14 cellular contexts compared by ENCODE assay signal in genomic region chr4:98343640-98344039, GRCh38.
DNase-seq lines count a peak whose midpoint lies in the region; ATAC-seq and TF ChIP-seq lines count a peak whose summit lies in the region.
"Had no signal": no experiment of that assay in that cellular context is flagged by ENCODE, and none has a peak within 500 bp of the region (broad histone marks: within the 10 kb centered on the region; RNA-seq: fewer than 3 reads in every experiment).

No MANE protein-coding gene starts in this region.

- H3K36me3 ChIP-seq in mucosa of descending colon (ENCODE audit: low read depth) = no peaks in the 10 kb centered on the region

- no peak overlapping the region for H3K4me3 ChIP-seq in AG10803 (ENCODE audit: low read length)
- H3K4me3 ChIP-seq in mucosa of descending colon = no peak overlapping the region

- H3K4me1 ChIP-seq in mucosa of descending colon (ENCODE audit: low read depth) = no peaks in the 10 kb centered on the region

- intact Hi-C loops in mucosa of descending colon (cut with DNase I, micrococcal nuclease) = no loop called here
- intact Hi-C loops in posterior vena cava (cut with DNase I) = no loop called here

- DNase-seq in AG10803 (ENCODE audit: low read depth) (peak; percentile 12), EL (peak; percentile 10), fibroblast of peridontal ligament (ENCODE audit: extremely low read depth) (peak; percentile 41), NCI-H2227 treated with DMSO at 0.1 percent for 48 hours (lab: John Stamatoyannopoulos, UW) (no peak), superior temporal gyrus (ENCODE audit: extremely low spot score) (no peak), mucosa of descending colon (no peak), posterior vena cava (ENCODE audit: low spot score) (no peak)
- DNase-seq: 8988T; CD4-positive, alpha-beta memory T cell; COR-L47; DND-41; GOT3; H9 had no signal

- no peak for TF ChIP-seq CTCF in AG10803 (conservative IDR thresholded peaks at IDR 0.05; ENCODE audit: low read length)
- no peak for TF ChIP-seq CTCF in mucosa of descending colon (IDR thresholded peaks at IDR 0.05)

- ATAC-seq in SK-N-SH treated with all-trans-retinoic acid at 6 μM for 48 hours (peak; percentile 76), mucosa of descending colon (no peak)

- peaks cover 2% of the 10 kb centered on the region for H3K9me3 ChIP-seq in mucosa of descending colon

TF ChIP-seq in SK-N-SH treated with all-trans-retinoic acid at 6 μM for 48 hours, 23 proteins besides CTCF, POLR2A, EP300 and RAD21:
- TF ChIP-seq, protein P1, sequence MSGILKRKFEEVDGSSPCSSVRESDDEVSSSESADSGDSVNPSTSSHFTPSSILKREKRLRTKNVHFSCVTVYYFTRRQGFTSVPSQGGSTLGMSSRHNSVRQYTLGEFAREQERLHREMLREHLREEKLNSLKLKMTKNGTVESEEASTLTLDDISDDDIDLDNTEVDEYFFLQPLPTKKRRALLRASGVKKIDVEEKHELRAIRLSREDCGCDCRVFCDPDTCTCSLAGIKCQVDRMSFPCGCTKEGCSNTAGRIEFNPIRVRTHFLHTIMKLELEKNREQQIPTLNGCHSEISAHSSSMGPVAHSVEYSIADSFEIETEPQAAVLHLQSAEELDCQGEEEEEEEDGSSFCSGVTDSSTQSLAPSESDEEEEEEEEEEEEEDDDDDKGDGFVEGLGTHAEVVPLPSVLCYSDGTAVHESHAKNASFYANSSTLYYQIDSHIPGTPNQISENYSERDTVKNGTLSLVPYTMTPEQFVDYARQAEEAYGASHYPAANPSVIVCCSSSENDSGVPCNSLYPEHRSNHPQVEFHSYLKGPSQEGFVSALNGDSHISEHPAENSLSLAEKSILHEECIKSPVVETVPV (CRISPR knock-in tag; IDR thresholded peaks at IDR 0.05) = no peak
- TF ChIP-seq ZNF8 (CRISPR knock-in tag; IDR thresholded peaks at IDR 0.05) (no peak), ZC3H10 (CRISPR knock-in tag; IDR thresholded peaks at IDR 0.05) (no peak), SNAI2 (CRISPR knock-in tag; IDR thresholded peaks at IDR 0.05) (no peak), ZFP3 (CRISPR knock-in tag; IDR thresholded peaks at IDR 0.05) (no peak), OSR1 (CRISPR knock-in tag; IDR thresholded peaks at IDR 0.05) (no peak), ARNTL (CRISPR knock-in tag; IDR thresholded peaks at IDR 0.05; ENCODE audit: borderline replicate concordance, low read depth) (no peak), TCF4 (CRISPR knock-in tag; IDR thresholded peaks at IDR 0.05; ENCODE audit: borderline replicate concordance) (no peak), GLIS3 (CRISPR knock-in tag; IDR thresholded peaks at IDR 0.05) (no peak), RARB (CRISPR knock-in tag; IDR thresholded peaks at IDR 0.05) (no peak), BACH2 (CRISPR knock-in tag; IDR thresholded peaks at IDR 0.05; ENCODE audit: borderline replicate concordance) (no peak), ISL1 (CRISPR knock-in tag; IDR thresholded peaks at IDR 0.05) (no peak), ZNF70 (CRISPR knock-in tag; IDR thresholded peaks at IDR 0.05) (no peak), ZNF565 (CRISPR knock-in tag; conservative IDR thresholded peaks at IDR 0.05; ENCODE audit: low read depth) (no peak), ESRRG (CRISPR knock-in tag; IDR thresholded peaks at IDR 0.05) (no peak)
- TF ChIP-seq, protein P2, sequence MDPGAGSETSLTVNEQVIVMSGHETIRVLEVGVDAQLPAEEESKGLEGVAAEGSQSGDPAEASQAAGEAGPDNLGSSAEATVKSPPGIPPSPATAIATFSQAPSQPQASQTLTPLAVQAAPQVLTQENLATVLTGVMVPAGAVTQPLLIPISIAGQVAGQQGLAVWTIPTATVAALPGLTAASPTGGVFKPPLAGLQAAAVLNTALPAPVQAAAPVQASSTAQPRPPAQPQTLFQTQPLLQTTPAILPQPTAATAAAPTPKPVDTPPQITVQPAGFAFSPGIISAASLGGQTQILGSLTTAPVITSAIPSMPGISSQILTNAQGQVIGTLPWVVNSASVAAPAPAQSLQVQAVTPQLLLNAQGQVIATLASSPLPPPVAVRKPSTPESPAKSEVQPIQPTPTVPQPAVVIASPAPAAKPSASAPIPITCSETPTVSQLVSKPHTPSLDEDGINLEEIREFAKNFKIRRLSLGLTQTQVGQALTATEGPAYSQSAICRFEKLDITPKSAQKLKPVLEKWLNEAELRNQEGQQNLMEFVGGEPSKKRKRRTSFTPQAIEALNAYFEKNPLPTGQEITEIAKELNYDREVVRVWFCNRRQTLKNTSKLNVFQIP (CRISPR knock-in tag; IDR thresholded peaks at IDR 0.05; ENCODE audit: borderline replicate concordance, low read depth) = no peak
TF ChIP-seq in SK-N-SH treated with all-trans-retinoic acid at 6 μM for 48 hours: peak in this region for 0.

Comparison
In these comparisons a context has a peak if more than half of its experiments do, and no peak if none do; other contexts are left out.
1. DNase-seq: peak in AG10803 (single experiment), EL (single experiment) and fibroblast of peridontal ligament (single experiment); none in NCI-H2227 treated with DMSO at 0.1 percent for 48 hours (single experiment), superior temporal gyrus (single experiment), mucosa of descending colon (0 of 3) and posterior vena cava (single experiment).